12 cellular contexts compared by ENCODE assay signal in the genomic region with DNA sequence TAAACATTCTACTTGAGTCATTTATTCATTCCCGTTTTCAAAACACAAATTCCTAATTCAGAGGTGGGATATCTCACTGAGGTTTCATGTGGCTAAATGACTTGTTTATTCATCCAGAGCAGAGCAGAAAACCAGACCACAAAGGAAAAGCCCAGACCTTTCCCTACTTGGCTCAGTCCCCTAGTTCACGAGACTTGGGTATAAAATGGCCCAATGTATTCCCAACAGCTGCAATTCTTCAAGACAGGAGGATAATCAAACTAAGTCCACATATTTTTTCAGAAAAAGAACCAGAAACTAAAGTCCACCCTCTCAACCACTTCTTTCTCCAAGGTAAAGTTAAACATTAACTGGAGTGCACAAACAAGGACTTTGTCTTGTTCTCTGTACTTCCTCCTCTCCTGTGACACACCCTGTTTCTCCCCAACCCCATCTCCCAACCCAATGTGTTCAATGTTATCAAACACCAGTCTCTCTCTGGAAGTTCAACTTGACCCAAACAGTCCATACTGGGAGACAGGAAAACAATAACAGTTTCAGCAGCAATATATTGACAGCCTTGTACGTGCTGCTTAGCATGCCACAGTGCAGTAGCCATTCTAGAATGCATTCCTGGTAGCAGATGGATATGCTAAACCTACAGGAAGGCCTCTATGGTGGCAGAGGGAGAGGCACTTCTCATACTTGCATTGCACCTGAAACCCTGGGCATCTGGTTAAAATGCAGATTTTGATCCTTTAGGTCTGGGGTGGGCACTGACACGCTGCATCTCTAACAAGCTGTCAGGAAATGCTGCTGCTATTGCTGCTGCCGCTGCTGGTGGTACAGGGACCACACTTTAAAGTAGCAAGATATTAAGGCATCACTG.
DNase-seq lines count a peak whose midpoint lies in the region; ATAC-seq, FAIRE-seq and TF ChIP-seq lines count a peak whose summit lies in the region.
"Had no signal": no experiment of that assay in that cellular context is flagged by ENCODE, and none has a peak within 500 bp of the region (broad histone marks: within the 10 kb centered on the region; RNA-seq: fewer than 3 reads in every experiment).

No MANE protein-coding gene starts in this region.

- intact Hi-C loops in mucosa of descending colon (cut with DNase I, micrococcal nuclease) = no loop called here

- no peak overlapping the region for H3K27ac ChIP-seq in caudate nucleus (ENCODE audit: low read depth, low read length)

- H3K4me1 ChIP-seq in adipocyte (ENCODE audit: control insufficient read depth, insufficient read depth, low read length) (peaks cover 13% of the 10 kb centered on the region), mucosa of descending colon (ENCODE audit: low read depth) (peaks cover 23% of the 10 kb centered on the region)

- no peak for TF ChIP-seq CTCF in mucosa of descending colon (IDR thresholded peaks at IDR 0.05)

- H3K9me3 ChIP-seq in adipocyte (ENCODE audit: control insufficient read depth, low read length) (no peaks in the 10 kb centered on the region), mucosa of descending colon (no peaks in the 10 kb centered on the region)

- DNase-seq in GM18507 (ENCODE audit: extremely low spot score, insufficient read length, low read depth) (no peak), adipocyte (ENCODE audit: low read depth) (no peak), mucosa of descending colon (peak in 1 of 3 donors; percentile 71), caudate nucleus (lab: John Stamatoyannopoulos, UW) (no peak)
- no peak for DNase-seq in activated CD4-positive, alpha-beta T cell treated with anti-CD3 and anti-CD28 coated beads, Interleukin-2, amount 50 U/mL, for 48 hours
- DNase-seq: activated naive CD8-positive, alpha-beta T cell treated with anti-CD3 and anti-CD28 coated beads for 36 hours; NCI-H2081 treated with DMSO at 0.1 percent for 48 hours had no signal

- H3K36me3 ChIP-seq in adipocyte (ENCODE audit: control insufficient read depth, insufficient read depth, low read length, severe bottlenecking) = no peaks in the 10 kb centered on the region
- H3K36me3 ChIP-seq in mucosa of descending colon (ENCODE audit: low read depth) = no peaks in the 10 kb centered on the region

- H3K27me3 ChIP-seq in adipocyte (replicated peaks; ENCODE audit: control insufficient read depth, insufficient read depth, low read length) = peaks cover 5% of the 10 kb centered on the region

- peak overlapping the region; percentile 34 for H3K9ac ChIP-seq in adipocyte (ENCODE audit: low read length)

- ATAC-seq in HG02759 (IDR thresholded peaks at IDR 0.05; ENCODE audit: unreplicated experiment) (peak; percentile 87), mucosa of descending colon (peak; percentile 95), GM21717 (IDR thresholded peaks at IDR 0.05; ENCODE audit: unreplicated experiment) (no peak), HG02970 (IDR thresholded peaks at IDR 0.05; ENCODE audit: low FRiP score, unreplicated experiment) (no peak)
- ATAC-seq: GM23338 had no signal

- H3K4me3 ChIP-seq in adipocyte (ENCODE audit: low read length) = no peak overlapping the region
- no peak overlapping the region for H3K4me3 ChIP-seq in mucosa of descending colon
- H3K4me3 ChIP-seq: GM23338 had no signal

- peak; percentile 47 for FAIRE-seq in GM18507 (lab: Jason Lieb, UNC)
- FAIRE-seq: D721Med had no signal

Comparison
In these comparisons a context has a peak if more than half of its experiments do, and no peak if none do; other contexts are left out.
1. ATAC-seq: peak in HG02759 (single experiment) and mucosa of descending colon (single experiment); none in GM21717 (single experiment) and HG02970 (single experiment).